ENCODE assay signal across 15 cellular contexts in the genomic region with DNA sequence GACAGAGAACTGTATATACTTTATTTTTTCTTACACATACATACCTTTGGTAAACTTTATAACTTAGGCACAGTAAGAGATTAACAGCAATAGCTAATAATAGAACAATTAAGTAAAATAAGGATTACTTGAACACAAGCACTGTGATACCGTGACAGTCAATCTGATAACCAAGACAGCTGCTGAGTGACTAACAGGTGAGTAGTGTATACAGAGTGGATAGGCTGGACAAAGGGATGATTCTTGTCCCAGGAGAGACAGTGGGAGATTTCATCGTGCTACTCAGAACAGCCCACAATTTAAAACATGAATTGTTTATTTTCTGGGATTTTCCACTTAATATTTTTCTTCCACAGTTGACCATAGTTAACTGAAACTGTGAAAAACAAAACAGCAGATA.
DNase-seq lines count a peak whose midpoint lies in the region; ATAC-seq and TF ChIP-seq lines count a peak whose summit lies in the region.
"Had no signal": no experiment of that assay in that cellular context is flagged by ENCODE, and none has a peak within 500 bp of the region (broad histone marks: within the 10 kb centered on the region; RNA-seq: fewer than 3 reads in every experiment).

No MANE protein-coding gene starts in this region.

- no peaks in the 10 kb centered on the region for H3K27me3 ChIP-seq in SJCRH30

- H3K4me3 ChIP-seq in SJCRH30: peak overlapping the region; percentile 25
- H3K4me3 ChIP-seq: GM23248 had no signal

- intact Hi-C loops in activated CD8-positive, alpha-beta T cell treated with anti-CD3 and anti-CD28 coated beads for 36 hours (cut with micrococcal nuclease): no loop called here
- intact Hi-C loops in posterior cingulate gyrus (cut with DNase I): no loop called here

- H3K36me3 ChIP-seq in SJCRH30: no peaks in the 10 kb centered on the region

- POLR2A ChIA-PET in activated CD8-positive, alpha-beta T cell treated with anti-CD3 and anti-CD28 coated beads for 36 hours (lab: Charles Lee): no interaction called here

- CTCF ChIA-PET in activated CD8-positive, alpha-beta T cell treated with anti-CD3 and anti-CD28 coated beads for 36 hours (lab: Charles Lee): no interaction called here

- H3K27ac ChIP-seq in SJCRH30: peak overlapping the region; percentile 77
- H3K27ac ChIP-seq: GM23248 had no signal

- H3K9me3 Mint-ChIP-seq in activated CD8-positive, alpha-beta T cell treated with anti-CD3 and anti-CD28 coated beads for 36 hours: peaks cover 2% of the 10 kb centered on the region
- H3K9me3 Mint-ChIP-seq: CD8-positive, alpha-beta T cell had no signal

- H3K4me1 Mint-ChIP-seq in activated CD8-positive, alpha-beta T cell treated with anti-CD3 and anti-CD28 coated beads for 36 hours (ENCODE audit: low read depth): peaks cover 2% of the 10 kb centered on the region
- H3K4me1 Mint-ChIP-seq: CD14-positive monocyte had no signal

- H3K27ac Mint-ChIP-seq in activated CD8-positive, alpha-beta T cell treated with anti-CD3 and anti-CD28 coated beads for 36 hours: no peak overlapping the region
- H3K27ac Mint-ChIP-seq: CD14-positive monocyte; CD8-positive, alpha-beta T cell had no signal

- H3K27me3 Mint-ChIP-seq in activated CD8-positive, alpha-beta T cell treated with anti-CD3 and anti-CD28 coated beads for 36 hours: no peaks in the 10 kb centered on the region

- H3K4me1 ChIP-seq in SJCRH30: peaks cover 18% of the 10 kb centered on the region
- H3K4me1 ChIP-seq: Caco-2 had no signal

- H3K4me3 Mint-ChIP-seq in activated CD8-positive, alpha-beta T cell treated with anti-CD3 and anti-CD28 coated beads for 36 hours: no peak overlapping the region
- H3K4me3 Mint-ChIP-seq: CD14-positive monocyte; CD8-positive, alpha-beta T cell had no signal

- TF ChIP-seq CTCF in activated CD8-positive, alpha-beta T cell treated with anti-CD3 and anti-CD28 coated beads for 36 hours (IDR thresholded peaks at IDR 0.05): no peak

- peak; percentile 13 for DNase-seq in COLO829 (ENCODE audit: low spot score)
- DNase-seq in LHCN-M2 (ENCODE audit: low read depth): peak; percentile 27
- DNase-seq in SJCRH30: peak; percentile 43 to 70
- peak; percentile 14 for DNase-seq in kidney tubule cell (ENCODE audit: low spot score)
- DNase-seq in activated CD8-positive, alpha-beta T cell treated with anti-CD3 and anti-CD28 coated beads for 36 hours: no peak
- no peak for DNase-seq in NCI-H2029 (lab: John Stamatoyannopoulos, UW)
- no peak for DNase-seq in posterior cingulate gyrus
- no peak for DNase-seq in HCEC 1CT
- DNase-seq: Caco-2; CD8-positive, alpha-beta T cell; DND-41; GDM1; GM23248 had no signal

- H3K9me3 ChIP-seq in SJCRH30 (replicated peaks): no peaks in the 10 kb centered on the region
- H3K9me3 ChIP-seq: Caco-2 had no signal

- ATAC-seq in activated CD8-positive, alpha-beta T cell treated with anti-CD3 and anti-CD28 coated beads for 36 hours: no peak
- ATAC-seq: CD8-positive, alpha-beta T cell; HepG2 had no signal

- no peaks in the 10 kb centered on the region for H3K36me3 Mint-ChIP-seq in activated CD8-positive, alpha-beta T cell treated with anti-CD3 and anti-CD28 coated beads for 36 hours (ENCODE audit: low read depth)
- H3K36me3 Mint-ChIP-seq: CD14-positive monocyte; CD8-positive, alpha-beta T cell had no signal

Comparison
In these comparisons a context has a peak if more than half of its experiments do, and no peak if none do; other contexts are left out.
1. DNase-seq: peak in COLO829 (single experiment), LHCN-M2 (single experiment), SJCRH30 (2 of 2) and kidney tubule cell (single experiment); none in activated CD8-positive, alpha-beta T cell treated with anti-CD3 and anti-CD28 coated beads for 36 hours (single experiment), NCI-H2029 (single experiment), posterior cingulate gyrus (0 of 10) and HCEC 1CT (single experiment).